ENCODE assay signal across 8 cellular contexts in the genomic region with DNA sequence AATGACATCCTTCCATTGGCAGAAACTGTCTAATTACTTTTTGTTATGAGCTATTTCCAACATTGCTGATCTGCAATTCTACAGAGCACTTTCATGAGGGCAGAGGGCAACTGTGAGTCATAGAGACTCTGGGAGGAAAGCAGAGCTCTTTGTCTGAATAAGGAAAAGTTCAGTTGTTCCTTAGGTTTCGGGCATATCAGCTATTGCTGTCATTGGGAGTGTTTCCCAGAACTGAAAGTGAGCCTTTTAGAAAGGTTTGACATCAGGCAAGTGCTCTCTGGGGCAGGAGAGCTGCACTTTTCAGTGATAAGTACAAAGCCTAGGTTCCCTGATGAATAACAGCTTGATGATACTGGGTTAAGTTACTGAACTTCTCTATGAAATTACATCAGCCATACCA.
DNase-seq lines count a peak whose midpoint lies in the region; TF ChIP-seq lines count a peak whose summit lies in the region.

No MANE protein-coding gene starts in this region.

- POLR2A ChIA-PET in GM10248 (lab: Yijun Ruan, JAX) = no interaction called here

- H3K9ac ChIP-seq in skeletal muscle tissue (ENCODE audit: low read depth in 1 of 3, low read length in 3 of 3) (no peak overlapping the region), MM.1S (ENCODE audit: low read length) (no peak overlapping the region)

- no peak overlapping the region for H3K4me2 ChIP-seq in MM.1S (ENCODE audit: low read depth, low read length)

- TF ChIP-seq CTCF in MM.1S (IDR thresholded peaks at IDR 0.05; ENCODE audit: low read length) (no peak), GM10248 (IDR thresholded peaks at IDR 0.05; ENCODE audit: control extremely low read depth, extremely low read depth, low read depth, missing control alignments) (no peak)

- H3K9me3 ChIP-seq in skeletal muscle tissue (ENCODE audit: control insufficient read depth in 3 of 3, low read length in 3 of 3) = no peaks in the 10 kb centered on the region
- no peaks in the 10 kb centered on the region for H3K9me3 ChIP-seq in MM.1S (replicated peaks; ENCODE audit: insufficient read depth, low read length)

- H2AFZ ChIP-seq in MM.1S (ENCODE audit: low read length) = no peak overlapping the region

- no peaks in the 10 kb centered on the region for H3K9me2 ChIP-seq in MM.1S (replicated peaks; ENCODE audit: insufficient read depth, low read length)

- H3K4me1 ChIP-seq in skeletal muscle tissue (ENCODE audit: control insufficient read depth in 3 of 3, insufficient read depth in 3 of 3, low read length in 3 of 3) (peaks cover 3 to 6% (median 3%) of the 10 kb centered on the region in 3 donors), MM.1S (ENCODE audit: low read length) (no peaks in the 10 kb centered on the region)

- CTCF ChIA-PET in GM10248 (lab: Yijun Ruan, JAX) = interaction anchor here (1.0 kb wide), 1 partner anchor 1119 kb away, joined by 3 read pairs; no protein-coding TSS in a partner anchor

- H4K20me1 ChIP-seq in MM.1S (ENCODE audit: insufficient read depth, low read length) = no peaks in the 10 kb centered on the region

- DNase-seq in H4 (ENCODE audit: low spot score) (peak; percentile 68), brain pericyte (ENCODE audit: low read depth, low spot score) (peak; percentile 80), islet precursor cell (peak; percentile 82), GDM1 (lab: John Stamatoyannopoulos, UW) (no peak), MM.1S (no peak), GM10248 (ENCODE audit: extremely low spot score) (no peak)
- no peak for DNase-seq in activated CD4-positive, alpha-beta T cell treated with anti-CD3 and anti-CD28 coated beads for 4 hours

- H3K79me2 ChIP-seq in MM.1S (ENCODE audit: low read length) = no peaks in the 10 kb centered on the region

- H3K4me3 ChIP-seq in skeletal muscle tissue (ENCODE audit: low read length in 3 of 3) (no peak overlapping the region), MM.1S (ENCODE audit: low read length) (no peak overlapping the region)

- peak overlapping the region; percentile 80 for H3K27ac ChIP-seq in skeletal muscle tissue (ENCODE audit: low read depth, low read length)
- no peak overlapping the region for H3K27ac ChIP-seq in MM.1S (ENCODE audit: low read length)

- no peaks in the 10 kb centered on the region for H3F3A ChIP-seq in MM.1S (ENCODE audit: insufficient read depth, low read length)

- no peaks in the 10 kb centered on the region for H3K36me3 ChIP-seq in skeletal muscle tissue (ENCODE audit: control insufficient read depth in 3 of 3, insufficient read depth in 3 of 3, low read length in 3 of 3)
- H3K36me3 ChIP-seq in MM.1S (replicated peaks; ENCODE audit: insufficient read depth, low read length) = no peaks in the 10 kb centered on the region

- no peaks in the 10 kb centered on the region for H3K27me3 ChIP-seq in skeletal muscle tissue (ENCODE audit: control insufficient read depth in 3 of 3, insufficient read depth in 3 of 3, low read length in 3 of 3)
- H3K27me3 ChIP-seq in MM.1S (replicated peaks; ENCODE audit: insufficient read depth, low read length) = no peaks in the 10 kb centered on the region

Comparison
In these comparisons a context has a peak if more than half of its experiments do, and no peak if none do; other contexts are left out.
1. DNase-seq: peak in H4 (single experiment), brain pericyte (single experiment) and islet precursor cell (single experiment); none in GDM1 (single experiment), activated CD4-positive, alpha-beta T cell treated with anti-CD3 and anti-CD28 coated beads for 4 hours (0 of 2), MM.1S (single experiment) and GM10248 (single experiment).